ENCODE assay signal across 26 cellular contexts in the genomic region with DNA sequence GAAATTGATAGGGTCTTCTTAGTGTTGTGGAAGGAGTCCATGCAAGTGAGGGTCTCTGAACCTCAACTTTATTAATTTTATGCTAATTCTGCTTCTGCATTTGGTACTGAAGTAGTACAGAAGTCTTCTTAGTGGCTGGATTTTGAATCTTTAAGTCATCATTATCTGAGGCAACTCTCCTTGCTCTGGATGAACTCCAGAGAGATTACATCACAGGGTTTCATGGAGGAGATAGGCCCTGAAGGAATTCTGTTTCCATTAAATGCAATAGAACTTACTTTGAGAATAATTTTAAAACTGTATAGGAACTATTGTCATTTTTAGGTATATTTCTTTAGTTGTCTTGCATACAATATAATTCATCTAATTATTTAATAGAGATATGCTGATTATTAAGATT.
"Had no signal": no experiment of that assay in that cellular context is flagged by ENCODE, and none has a peak within 500 bp of the region (broad histone marks: within the 10 kb centered on the region; RNA-seq: fewer than 3 reads in every experiment).

No MANE protein-coding gene starts in this region.

- H3K9ac ChIP-seq: neural progenitor cell had no signal

- H3K4me3 ChIP-seq: body of pancreas, hepatocyte, left lung, lung, neural progenitor cell, smooth muscle cell, testis, vagina had no signal

- H3K79me2 ChIP-seq: hepatocyte had no signal

- H3K4me1 ChIP-seq: body of pancreas, left lung, neural progenitor cell, testis, vagina had no signal

- H3K9me3 ChIP-seq: body of pancreas, left lung, testis, vagina had no signal

- H3K27ac ChIP-seq: body of pancreas, hepatocyte, left lung, neural progenitor cell, testis, vagina had no signal

- H3K36me3 ChIP-seq: left lung, neural progenitor cell, vagina had no signal

- H3K27me3 ChIP-seq: body of pancreas, hepatocyte, left lung, neural progenitor cell, testis, vagina had no signal

- H3K4me2 ChIP-seq: hepatocyte, neural progenitor cell, smooth muscle cell had no signal

- DNase-seq: activated B cell treated with CpG ODN at 0.5 μM for 24 hours; activated CD4-positive, alpha-beta memory T cell treated with anti-CD3 and anti-CD28 coated beads for 36 hours; activated CD4-positive, alpha-beta T cell treated with anti-CD3 and anti-CD28 coated beads for 4 hours; activated naive CD4-positive, alpha-beta T cell treated with anti-CD3 and anti-CD28 coated beads for 36 hours; activated T-cell treated with anti-CD3 and anti-CD28 coated beads, Interleukin-2, amount 50 U/mL, for 48 hours; anterior cingulate cortex; body of pancreas; central memory CD4-positive, alpha-beta T cell; effector memory CD4-positive, alpha-beta T cell; glutamatergic neuron; immature natural killer cell; kidney glomerular epithelial cell; left lung; naive thymus-derived CD4-positive, alpha-beta T cell; stimulated activated CD4-positive, alpha-beta T cell treated with anti-CD3 and anti-CD28 coated beads, Interleukin-15, amount 100 ng/mL, for 24 hours; T1000; testis; trophoblast cell had no signal

- H2AFZ ChIP-seq: hepatocyte, neural progenitor cell had no signal

- ATAC-seq: body of pancreas; esophagus mucosa; left lung; naive thymus-derived CD4-positive, alpha-beta T cell; sciatic nerve; stimulated activated memory B cell treated with anti-CD40 and anti-IgM and Interleukin-4, amounts not matched to agents 10 μg/mL and 1 μg/mL and 100 μg/mL, for 72 hours had no signal
